1 cellular context compared by ENCODE assay signal in genomic region chr3:57756022-57756527, GRCh38.
TF ChIP-seq lines count a peak whose summit lies in the region.

SLMAP (plus strand) TSS chr3:57756309; CDS start chr3:57757652, 1,343 bp downstream.

TF ChIP-seq in HepG2, 621 proteins besides CTCF, POLR2A, EP300 and RAD21 (continued from another document and continues in another):
- TF ChIP-seq GTF3A (CRISPR knock-in tag; conservative IDR thresholded peaks at IDR 0.05) (no peak), HES4 (CRISPR knock-in tag; IDR thresholded peaks at IDR 0.05; ENCODE audit: borderline replicate concordance) (no peak), NCOR1 (IDR thresholded peaks at IDR 0.05; ENCODE audit: borderline replicate concordance, low read length) (no peak), ZNF850 (CRISPR knock-in tag; conservative IDR thresholded peaks at IDR 0.05) (no peak), FOXO4 (CRISPR knock-in tag; conservative IDR thresholded peaks at IDR 0.05) (no peak), PAXIP1 (CRISPR knock-in tag; conservative IDR thresholded peaks at IDR 0.05) (peak; percentile 35; the same call in 1 of the 2 replicates), TERF1 (CRISPR knock-in tag; IDR thresholded peaks at IDR 0.05) (no peak), SRY (CRISPR knock-in tag; IDR thresholded peaks at IDR 0.05) (0 out of 2 replicates have a peak, but pooled peaks have one; percentile 9), ZSCAN9 (CRISPR knock-in tag; IDR thresholded peaks at IDR 0.05; ENCODE audit: borderline replicate concordance) (peak; percentile 61; the same call in 1 of the 2 replicates), ZNF10 (CRISPR knock-in tag; IDR thresholded peaks at IDR 0.05; ENCODE audit: borderline replicate concordance, low read depth) (no peak), USF2 (IDR thresholded peaks at IDR 0.05; ENCODE audit: low read depth, low read length) (peak; percentile 81), USF2 (CRISPR knock-in tag; IDR thresholded peaks at IDR 0.05; ENCODE audit: borderline replicate concordance) (peak; percentile 97; the same call in 1 of the 2 replicates), KLF6 (CRISPR knock-in tag; IDR thresholded peaks at IDR 0.05) (peak; percentile 42; the same call in 1 of the 2 replicates), ADNP (CRISPR knock-in tag; IDR thresholded peaks at IDR 0.05) (no peak), FOXA1 (IDR thresholded peaks at IDR 0.05) (no peak), FOXA1 (CRISPR knock-in tag; IDR thresholded peaks at IDR 0.05) (0 out of 2 replicates have a peak, but pooled peaks have one; percentile 5), PATZ1 (CRISPR knock-in tag; IDR thresholded peaks at IDR 0.05) (peak; percentile 75), BCL6 (CRISPR knock-in tag; IDR thresholded peaks at IDR 0.05) (peak; percentile 89), GATAD2A (CRISPR knock-in tag; IDR thresholded peaks at IDR 0.05) (peak; percentile 56; the same call in 1 of the 2 replicates), GMEB2 (CRISPR knock-in tag; IDR thresholded peaks at IDR 0.05; ENCODE audit: low read depth) (peak; percentile 75), SP5 (CRISPR knock-in tag; IDR thresholded peaks at IDR 0.05; ENCODE audit: borderline replicate concordance, low read depth) (no peak), NFAT5 (CRISPR knock-in tag; IDR thresholded peaks at IDR 0.05) (no peak), THYN1 (CRISPR knock-in tag; IDR thresholded peaks at IDR 0.05; ENCODE audit: borderline replicate concordance, low read depth) (no peak), CBX5 (CRISPR knock-in tag; IDR thresholded peaks at IDR 0.05; ENCODE audit: borderline replicate concordance) (peak; percentile 86; the same call in 1 of the 2 replicates), RARG (CRISPR knock-in tag; IDR thresholded peaks at IDR 0.05; ENCODE audit: low read depth) (no peak), ZSCAN22 (CRISPR knock-in tag; IDR thresholded peaks at IDR 0.05) (0 out of 2 replicates have a peak, but pooled peaks have one; percentile 47), AFF4 (CRISPR knock-in tag; IDR thresholded peaks at IDR 0.05) (no peak), ZNF672 (CRISPR knock-in tag; IDR thresholded peaks at IDR 0.05) (peak; percentile 87; the same call in 1 of the 2 replicates), ZNF430 (CRISPR knock-in tag; IDR thresholded peaks at IDR 0.05) (peak; percentile 76; the same call in 1 of the 2 replicates), POLR2G (IDR thresholded peaks at IDR 0.05; ENCODE audit: low read depth, low read length) (peak; percentile 83), KAT7 (CRISPR knock-in tag; IDR thresholded peaks at IDR 0.05; ENCODE audit: borderline replicate concordance) (peak; percentile 54; the same call in 1 of the 2 replicates), ZNF563 (CRISPR knock-in tag; IDR thresholded peaks at IDR 0.05) (no peak)
